1 cellular context compared by ENCODE assay signal in the genomic region with DNA sequence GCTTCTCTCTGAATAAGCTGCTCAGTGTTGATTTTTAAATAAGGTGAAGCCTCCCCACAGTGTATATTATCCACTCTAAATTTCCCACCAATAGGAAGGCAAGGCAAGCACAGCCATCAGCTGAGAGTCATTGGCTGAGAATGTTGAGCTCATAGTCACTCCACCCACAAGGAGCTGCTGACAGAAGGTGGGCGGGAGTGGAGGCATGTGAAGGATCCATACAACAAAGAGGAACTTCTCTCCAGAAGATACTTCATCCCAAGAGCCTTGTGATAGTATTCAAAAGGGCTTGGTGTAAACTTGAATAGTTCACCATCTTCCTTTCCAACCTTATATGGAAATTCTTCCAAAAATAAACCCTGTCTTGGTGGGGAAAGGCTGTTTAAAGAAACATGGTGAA.
TF ChIP-seq lines count a peak whose summit lies in the region.

No MANE protein-coding gene starts in this region.

TF ChIP-seq in IMR-90, 13 proteins besides CTCF, POLR2A, EP300 and RAD21:
- TF ChIP-seq FOS (IDR thresholded peaks at IDR 0.05; ENCODE audit: low read depth, low read length) = no peak
- no peak for TF ChIP-seq BHLHE40 (IDR thresholded peaks at IDR 0.05; ENCODE audit: low read depth, low read length)
- TF ChIP-seq NFE2L2 (IDR thresholded peaks at IDR 0.05; ENCODE audit: low read depth, low read length) = no peak
- TF ChIP-seq, protein P1, sequence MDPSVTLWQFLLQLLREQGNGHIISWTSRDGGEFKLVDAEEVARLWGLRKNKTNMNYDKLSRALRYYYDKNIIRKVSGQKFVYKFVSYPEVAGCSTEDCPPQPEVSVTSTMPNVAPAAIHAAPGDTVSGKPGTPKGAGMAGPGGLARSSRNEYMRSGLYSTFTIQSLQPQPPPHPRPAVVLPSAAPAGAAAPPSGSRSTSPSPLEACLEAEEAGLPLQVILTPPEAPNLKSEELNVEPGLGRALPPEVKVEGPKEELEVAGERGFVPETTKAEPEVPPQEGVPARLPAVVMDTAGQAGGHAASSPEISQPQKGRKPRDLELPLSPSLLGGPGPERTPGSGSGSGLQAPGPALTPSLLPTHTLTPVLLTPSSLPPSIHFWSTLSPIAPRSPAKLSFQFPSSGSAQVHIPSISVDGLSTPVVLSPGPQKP (IDR thresholded peaks at IDR 0.05; ENCODE audit: borderline replicate concordance, low read depth, low read length) = no peak
- no peak for TF ChIP-seq MXI1 (IDR thresholded peaks at IDR 0.05; ENCODE audit: borderline replicate concordance, low read depth, low read length)
- TF ChIP-seq, protein P2, sequence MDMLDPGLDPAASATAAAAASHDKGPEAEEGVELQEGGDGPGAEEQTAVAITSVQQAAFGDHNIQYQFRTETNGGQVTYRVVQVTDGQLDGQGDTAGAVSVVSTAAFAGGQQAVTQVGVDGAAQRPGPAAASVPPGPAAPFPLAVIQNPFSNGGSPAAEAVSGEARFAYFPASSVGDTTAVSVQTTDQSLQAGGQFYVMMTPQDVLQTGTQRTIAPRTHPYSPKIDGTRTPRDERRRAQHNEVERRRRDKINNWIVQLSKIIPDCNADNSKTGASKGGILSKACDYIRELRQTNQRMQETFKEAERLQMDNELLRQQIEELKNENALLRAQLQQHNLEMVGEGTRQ (IDR thresholded peaks at IDR 0.05; ENCODE audit: low read depth, low read length) = no peak
- TF ChIP-seq RFX5 (IDR thresholded peaks at IDR 0.05; ENCODE audit: low read depth, low read length) = no peak
- no peak for TF ChIP-seq MAZ (IDR thresholded peaks at IDR 0.05; ENCODE audit: borderline replicate concordance, low read depth, low read length)
- TF ChIP-seq CHD1 (IDR thresholded peaks at IDR 0.05; ENCODE audit: low read depth, low read length) = no peak
- no peak for TF ChIP-seq CEBPB (IDR thresholded peaks at IDR 0.05; ENCODE audit: low read depth, low read length)
- TF ChIP-seq SMC3 (IDR thresholded peaks at IDR 0.05; ENCODE audit: low read depth, low read length) = no peak
- TF ChIP-seq MAFK (IDR thresholded peaks at IDR 0.05; ENCODE audit: low read depth, low read length) = no peak
- no peak for TF ChIP-seq RCOR1 (IDR thresholded peaks at IDR 0.05; ENCODE audit: insufficient replicate concordance, low read length)
